15 cellular contexts compared by ENCODE assay signal in the genomic region with DNA sequence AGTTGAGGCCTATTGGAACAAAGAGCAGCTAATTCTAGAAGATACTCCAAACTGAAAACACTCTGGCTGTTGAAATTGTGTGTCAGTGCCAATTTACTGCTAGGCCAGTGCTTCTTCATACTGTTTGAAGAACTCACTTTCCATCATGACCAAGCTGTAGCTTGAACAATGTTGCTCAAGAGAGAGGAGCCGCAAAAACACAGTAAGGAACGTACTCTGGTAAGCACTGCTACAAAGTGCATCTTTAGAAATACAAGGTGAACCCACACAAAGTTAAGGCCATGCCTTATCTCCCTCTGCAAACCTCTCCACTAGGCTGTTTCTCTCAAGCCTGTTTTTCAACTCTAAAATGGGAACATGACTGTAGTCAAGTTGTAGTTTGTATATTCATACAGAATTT.
DNase-seq lines count a peak whose midpoint lies in the region; ATAC-seq and TF ChIP-seq lines count a peak whose summit lies in the region.
"Had no signal": no experiment of that assay in that cellular context is flagged by ENCODE, and none has a peak within 500 bp of the region (broad histone marks: within the 10 kb centered on the region; RNA-seq: fewer than 3 reads in every experiment).

No MANE protein-coding gene starts in this region.

- H3K27ac Mint-ChIP-seq in CD14-positive monocyte = peak overlapping the region in 6 of 7 donors; percentile 13 to 73 (median 40)
- peak overlapping the region; percentile 81 to 89 for H3K27ac Mint-ChIP-seq in effector memory CD8-positive, alpha-beta T cell
- H3K27ac Mint-ChIP-seq: activated T-helper 2 cell treated with anti-CD3 and anti-CD28 coated beads, Interferon-gamma antibody, Interleukin-2, Interleukin-4, amounts not matched to agents 10 μg/mL and 5 μg/mL and 100 μg/mL, durations not matched to agents 14 hours and 24 hours and 36 hours; GM23338 had no signal

- no peaks in the 10 kb centered on the region for H3K27me3 ChIP-seq in stomach
- H3K27me3 ChIP-seq: pancreas had no signal

- peak overlapping the region in 4 of 5 donors; percentile 31 to 86 (median 76) for H3K27ac ChIP-seq in stomach
- H3K27ac ChIP-seq: pancreas had no signal

- 27 to 72% (median 53%) methylated on average over 2 of the region's 2 CpGs for WGBS in stomach, 5 donors

- no peak overlapping the region for H3K4me3 Mint-ChIP-seq in CD14-positive monocyte
- H3K4me3 Mint-ChIP-seq in effector memory CD8-positive, alpha-beta T cell = no peak overlapping the region
- H3K4me3 Mint-ChIP-seq: GM23338 had no signal

- H3K36me3 ChIP-seq in stomach = peaks cover 52 to 88% (median 77%) of the 10 kb centered on the region in 4 donors

- H3K4me3 ChIP-seq in stomach = no peak overlapping the region
- H3K4me3 ChIP-seq: GM23338, K562, pancreas had no signal

- H3K27me3 Mint-ChIP-seq in CD14-positive monocyte (ENCODE audit: low read depth in 3 of 3) = peaks cover 0 to 3% (median 1%) of the 10 kb centered on the region in 3 donors
- H3K27me3 Mint-ChIP-seq in effector memory CD8-positive, alpha-beta T cell = no peaks in the 10 kb centered on the region

- TF ChIP-seq CTCF in CD14-positive monocyte (IDR thresholded peaks at IDR 0.05) = no peak
- no peak for TF ChIP-seq CTCF in stomach (IDR thresholded peaks at IDR 0.05)

- no peaks in the 10 kb centered on the region for H3K9me3 Mint-ChIP-seq in CD14-positive monocyte
- no peaks in the 10 kb centered on the region for H3K9me3 Mint-ChIP-seq in effector memory CD8-positive, alpha-beta T cell
- H3K9me3 Mint-ChIP-seq: activated T-helper 2 cell treated with anti-CD3 and anti-CD28 coated beads, Interferon-gamma antibody, Interleukin-2, Interleukin-4, amounts not matched to agents 10 μg/mL and 5 μg/mL and 100 μg/mL, durations not matched to agents 14 hours and 24 hours and 36 hours; GM23338 had no signal

- H3K4me1 Mint-ChIP-seq in CD14-positive monocyte = peaks cover 28% of the 10 kb centered on the region
- peaks cover 18 to 45% of the 10 kb centered on the region in 2 donors for H3K4me1 Mint-ChIP-seq in effector memory CD8-positive, alpha-beta T cell (ENCODE audit: low read depth in 2 of 2)

- TF ChIP-seq EP300 in stomach (IDR thresholded peaks at IDR 0.05) = no peak

- peaks cover 54 to 67% of the 10 kb centered on the region in 2 donors for H3K36me3 Mint-ChIP-seq in CD14-positive monocyte
- H3K36me3 Mint-ChIP-seq in effector memory CD8-positive, alpha-beta T cell (ENCODE audit: insufficient read depth) = peaks cover 31% of the 10 kb centered on the region

- peaks cover 65 to 96% (median 83%) of the 10 kb centered on the region in 4 donors for H3K4me1 ChIP-seq in stomach

- intact Hi-C loops in CD14-positive monocyte (cut with micrococcal nuclease) (loop anchor here in 1 of 2 donors (5.0 to 10.0 kb wide), 2 partner anchors 35 to 98 kb away; partner anchors contain the start of gene FKBP5), stomach (cut with DNase I; ENCODE audit: low total_unique reads) (no loop called here)

- H3K9me3 ChIP-seq in stomach = no peaks in the 10 kb centered on the region
- H3K9me3 ChIP-seq: pancreas had no signal

- DNase-seq in CD14-positive monocyte (ENCODE audit: low spot score) = no peak
- peak; percentile 25 for DNase-seq in NOMO-1 treated with DMSO at 0.1 percent for 48 hours (lab: John Stamatoyannopoulos, UW; ENCODE audit: unreplicated experiment)
- DNase-seq in effector memory CD8-positive, alpha-beta T cell = no peak
- no peak for DNase-seq in stomach
- DNase-seq in CD1c-positive myeloid dendritic cell (ENCODE audit: extremely low spot score) = no peak
- DNase-seq: activated CD4-positive, CD25-positive, alpha-beta regulatory T cell treated with anti-CD3 and anti-CD28 coated beads, Interleukin-2, amount 50 U/mL, for 72 hours; NCI-H1417; NCI-H2227 treated with DMSO at 0.1 percent for 48 hours; pancreas; stimulated activated CD4-positive, alpha-beta T cell treated with anti-CD3 and anti-CD28 coated beads, Interleukin-15, amount 100 ng/mL, for 24 hours had no signal

- TF ChIP-seq POLR2A in stomach (IDR thresholded peaks at IDR 0.05) (no peak), GM18505 (IDR thresholded peaks at IDR 0.05; ENCODE audit: borderline replicate concordance, extremely low read depth, insufficient read depth, insufficient read length) (no peak)

- ATAC-seq in effector memory CD8-positive, alpha-beta T cell (replicated peaks) = no peak
- ATAC-seq in GM18505 (IDR thresholded peaks at IDR 0.05; ENCODE audit: unreplicated experiment) (no peak), GM19452 (IDR thresholded peaks at IDR 0.05; ENCODE audit: unreplicated experiment) (no peak)
- ATAC-seq: GM23338, K562, pancreas had no signal
